Comparison of ENCODE assay signal across 20 cellular contexts in the genomic region with DNA sequence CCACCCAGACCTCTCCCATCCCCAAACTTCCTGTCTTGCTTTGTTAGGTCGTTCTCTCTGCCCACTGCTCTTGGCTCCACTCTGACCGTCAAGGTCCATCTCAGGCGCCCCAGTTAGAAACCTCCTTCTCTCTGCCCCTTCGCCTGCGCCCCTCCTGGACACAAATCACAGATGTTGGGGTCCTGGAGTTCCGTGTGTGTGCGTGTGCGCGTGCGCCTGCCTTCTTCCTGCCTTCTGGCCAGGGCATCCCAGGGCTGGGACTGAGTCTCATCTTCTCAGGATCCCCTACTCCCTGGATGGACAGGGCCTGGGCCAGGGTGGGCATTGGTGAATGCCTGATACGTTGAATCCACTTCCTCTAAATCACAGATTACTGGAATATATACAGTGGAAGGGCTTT. TPM values are rescaled to one million over a fixed set of nuclear protein-coding genes. Genes with fewer than 3 reads are reported as not detected.
DNase-seq lines count a peak whose midpoint lies in the region; ATAC-seq, FAIRE-seq and TF ChIP-seq lines count a peak whose summit lies in the region.
"Had no signal": no experiment of that assay in that cellular context is flagged by ENCODE, and none has a peak within 500 bp of the region (broad histone marks: within the 10 kb centered on the region; RNA-seq: fewer than 3 reads in every experiment).

No MANE protein-coding gene starts in this region.

- peaks cover 16% of the 10 kb centered on the region for H3K27me3 Mint-ChIP-seq in activated T-helper 1 cell treated with anti-CD3 and anti-CD28 coated beads, Interleukin-12 subunit alpha, Interleukin-12 subunit beta, Interleukin-2, Interleukin-4 antibody, amounts not matched to agents 30 ng/mL and 10 ng/mL and 1 ng/mL, durations not matched to agents 14 hours and 24 hours and 36 hours (ENCODE audit: insufficient read depth)

- FAIRE-seq in GM12891 (lab: Jason Lieb, UNC): no peak
- FAIRE-seq: A204.1 had no signal

- no peak overlapping the region for H3K4me3 ChIP-seq in BLaER1 treated with 17β-estradiol and CSF1 and Interleukin-3, amounts not matched to agents 10 nM and 100 nM
- no peak overlapping the region; the same call in 1 of the 2 replicates for H3K4me3 ChIP-seq in iPS-20b (ENCODE audit: low read length)
- H3K4me3 ChIP-seq: Peyer's patch had no signal

- intact Hi-C loops in sciatic nerve (cut with DNase I): loop anchor here (10.0 kb wide), 1 partner anchor 119 kb away; no protein-coding TSS in a partner anchor
- intact Hi-C loops in activated T-helper 1 cell treated with anti-CD3 and anti-CD28 coated beads, Interleukin-12 subunit alpha, Interleukin-12 subunit beta, Interleukin-2, Interleukin-4 antibody, amounts not matched to agents 30 ng/mL and 10 ng/mL and 1 ng/mL, durations not matched to agents 14 hours and 24 hours and 36 hours (cut with micrococcal nuclease): no loop called here

- ATAC-seq in sciatic nerve: no peak
- ATAC-seq: HCT116 had no signal

- no peak overlapping the region for H3K9ac ChIP-seq in BLaER1 treated with 17β-estradiol and CSF1 and Interleukin-3, amounts not matched to agents 10 nM and 100 nM
- H3K9ac ChIP-seq in iPS-20b (ENCODE audit: low read depth, low read length): peak overlapping the region; percentile 3; the same call in 1 of the 2 replicates
- H3K9ac ChIP-seq: KMS-11 had no signal

- H3K36me3 Mint-ChIP-seq in activated T-helper 1 cell treated with anti-CD3 and anti-CD28 coated beads, Interleukin-12 subunit alpha, Interleukin-12 subunit beta, Interleukin-2, Interleukin-4 antibody, amounts not matched to agents 30 ng/mL and 10 ng/mL and 1 ng/mL, durations not matched to agents 14 hours and 24 hours and 36 hours (ENCODE audit: low read depth): no peaks in the 10 kb centered on the region

- H3K27ac Mint-ChIP-seq in activated T-helper 1 cell treated with anti-CD3 and anti-CD28 coated beads, Interleukin-12 subunit alpha, Interleukin-12 subunit beta, Interleukin-2, Interleukin-4 antibody, amounts not matched to agents 30 ng/mL and 10 ng/mL and 1 ng/mL, durations not matched to agents 14 hours and 24 hours and 36 hours: no peak overlapping the region

- H3K36me3 ChIP-seq in BLaER1 treated with 17β-estradiol and CSF1 and Interleukin-3, amounts not matched to agents 10 nM and 100 nM: no peaks in the 10 kb centered on the region
- H3K36me3 ChIP-seq in iPS-20b (ENCODE audit: insufficient read depth, low read depth, low read length): no peaks in the 10 kb centered on the region
- H3K36me3 ChIP-seq: Peyer's patch had no signal

- TF ChIP-seq POLR2A in GM12891 (IDR thresholded peaks at IDR 0.05; ENCODE audit: low read depth, low read length): no peak

- no peak overlapping the region for H3K27ac ChIP-seq in BLaER1 treated with 17β-estradiol and CSF1 and Interleukin-3, amounts not matched to agents 10 nM and 100 nM
- H3K27ac ChIP-seq in angular gyrus (ENCODE audit: low read depth, low read length) (peak overlapping the region; percentile 66), iPS-20b (ENCODE audit: low read length) (no peak overlapping the region)
- H3K27ac ChIP-seq: KMS-11 had no signal

- H3K4me2 ChIP-seq in BLaER1 treated with 17β-estradiol and CSF1 and Interleukin-3, amounts not matched to agents 10 nM and 100 nM: peak overlapping the region in 10 of 11 experiments; percentile 60 to 83 (median 71); a peak in 15 of 22 replicates
- H3K4me2 ChIP-seq: KMS-11 had no signal

- H3K4me1 ChIP-seq in BLaER1 treated with 17β-estradiol and CSF1 and Interleukin-3, amounts not matched to agents 10 nM and 100 nM: peaks cover 17 to 33% (median 30%) of the 10 kb centered on the region in 10 experiments
- H3K4me1 ChIP-seq in iPS-20b (ENCODE audit: insufficient read depth, low read length): peaks cover 12% of the 10 kb centered on the region; the same call in 1 of the 2 replicates

- peak; percentile 45 for DNase-seq in sciatic nerve (ENCODE audit: low spot score)
- no peak for DNase-seq in activated T-helper 1 cell treated with anti-CD3 and anti-CD28 coated beads, Interleukin-12 subunit alpha, Interleukin-12 subunit beta, Interleukin-2, Interleukin-4 antibody, amounts not matched to agents 30 ng/mL and 10 ng/mL and 1 ng/mL, durations not matched to agents 14 hours and 24 hours and 36 hours (ENCODE audit: low spot score)
- DNase-seq in hepatic stellate cell (ENCODE audit: low spot score): no peak
- DNase-seq in GM12891 (ENCODE audit: insufficient read length, low spot score): no peak
- no peak for DNase-seq in SHP77 (lab: John Stamatoyannopoulos, UW)
- DNase-seq: COR-L47, DMS79, NCI-H1105, NCI-H2029 treated with DMSO at 0.1 percent for 48 hours, NCI-H524 treated with DMSO at 0.1 percent for 48 hours, NCI-H82 had no signal

- H3K9me3 ChIP-seq in BLaER1 treated with 17β-estradiol and CSF1 and Interleukin-3, amounts not matched to agents 10 nM and 100 nM (replicated peaks in 1 of 11): no peaks in the 10 kb centered on the region
- H3K9me3 ChIP-seq in iPS-20b (ENCODE audit: insufficient read depth, low read depth, low read length): no peaks in the 10 kb centered on the region
- H3K9me3 ChIP-seq: Peyer's patch had no signal

- H3K9me3 Mint-ChIP-seq in activated T-helper 1 cell treated with anti-CD3 and anti-CD28 coated beads, Interleukin-12 subunit alpha, Interleukin-12 subunit beta, Interleukin-2, Interleukin-4 antibody, amounts not matched to agents 30 ng/mL and 10 ng/mL and 1 ng/mL, durations not matched to agents 14 hours and 24 hours and 36 hours: no peaks in the 10 kb centered on the region

- H4K20me1 ChIP-seq in BLaER1 treated with 17β-estradiol and CSF1 and Interleukin-3, amounts not matched to agents 10 nM and 100 nM: no peaks in the 10 kb centered on the region; a peak in 1 of 22 replicates

- H3K4me3 Mint-ChIP-seq in activated T-helper 1 cell treated with anti-CD3 and anti-CD28 coated beads, Interleukin-12 subunit alpha, Interleukin-12 subunit beta, Interleukin-2, Interleukin-4 antibody, amounts not matched to agents 30 ng/mL and 10 ng/mL and 1 ng/mL, durations not matched to agents 14 hours and 24 hours and 36 hours: no peak overlapping the region

- peaks cover 0 to 8% (median 0%) of the 10 kb centered on the region in 11 experiments; a peak in 2 of 22 replicates for H3K27me3 ChIP-seq in BLaER1 treated with 17β-estradiol and CSF1 and Interleukin-3, amounts not matched to agents 10 nM and 100 nM
- no peaks in the 10 kb centered on the region for H3K27me3 ChIP-seq in iPS-20b (ENCODE audit: insufficient read depth, low read length)
- H3K27me3 ChIP-seq: Peyer's patch had no signal

- peaks cover 6% of the 10 kb centered on the region for H3K4me1 Mint-ChIP-seq in activated T-helper 1 cell treated with anti-CD3 and anti-CD28 coated beads, Interleukin-12 subunit alpha, Interleukin-12 subunit beta, Interleukin-2, Interleukin-4 antibody, amounts not matched to agents 30 ng/mL and 10 ng/mL and 1 ng/mL, durations not matched to agents 14 hours and 24 hours and 36 hours (ENCODE audit: low read depth)

TF ChIP-seq in GM12891, 5 proteins besides CTCF, POLR2A, EP300 and RAD21:
- TF ChIP-seq POLR2AphosphoS5 (IDR thresholded peaks at IDR 0.05; ENCODE audit: low read depth, low read length) (no peak), PAX5 (IDR thresholded peaks at IDR 0.05; ENCODE audit: insufficient read depth, low read length, severe bottlenecking) (no peak), SPI1 (IDR thresholded peaks at IDR 0.05; ENCODE audit: low read depth, low read length) (no peak), POU2F2 (IDR thresholded peaks at IDR 0.05; ENCODE audit: low read depth, low read length) (no peak), TAF1 (IDR thresholded peaks at IDR 0.05; ENCODE audit: low read depth, low read length) (no peak)

RNA-seq across cellular contexts. Expression of a gene that starts 0.9 kb away (rescaled TPM):
- 0.18 TPM for total RNA-seq in sciatic nerve
- 0.15 and 0.52 TPM in 2 replicates for total RNA-seq in activated T-helper 1 cell treated with anti-CD3 and anti-CD28 coated beads, Interleukin-12 subunit alpha, Interleukin-12 subunit beta, Interleukin-2, Interleukin-4 antibody, amounts not matched to agents 30 ng/mL and 10 ng/mL and 1 ng/mL, durations not matched to agents 14 hours and 24 hours and 36 hours
- 0.04 TPM for polyA plus RNA-seq in GM12891 (2012; ENCODE audit: low read depth, missing spikeins)
- total RNA-seq: Peyer's patch had no signal

RNA-seq across cellular contexts. Expression of a gene that starts 30.9 kb away (rescaled TPM):
- total RNA-seq in sciatic nerve: 18.0 TPM
- total RNA-seq in activated T-helper 1 cell treated with anti-CD3 and anti-CD28 coated beads, Interleukin-12 subunit alpha, Interleukin-12 subunit beta, Interleukin-2, Interleukin-4 antibody, amounts not matched to agents 30 ng/mL and 10 ng/mL and 1 ng/mL, durations not matched to agents 14 hours and 24 hours and 36 hours: 68.4 and 70.8 TPM in 2 replicates
- 2.6 TPM for polyA plus RNA-seq in GM12891 (2012; ENCODE audit: low read depth, missing spikeins)
- total RNA-seq: HT1080, OCI-LY7 had no signal
